ENCODE assay signal across 35 cellular contexts in the genomic region with DNA sequence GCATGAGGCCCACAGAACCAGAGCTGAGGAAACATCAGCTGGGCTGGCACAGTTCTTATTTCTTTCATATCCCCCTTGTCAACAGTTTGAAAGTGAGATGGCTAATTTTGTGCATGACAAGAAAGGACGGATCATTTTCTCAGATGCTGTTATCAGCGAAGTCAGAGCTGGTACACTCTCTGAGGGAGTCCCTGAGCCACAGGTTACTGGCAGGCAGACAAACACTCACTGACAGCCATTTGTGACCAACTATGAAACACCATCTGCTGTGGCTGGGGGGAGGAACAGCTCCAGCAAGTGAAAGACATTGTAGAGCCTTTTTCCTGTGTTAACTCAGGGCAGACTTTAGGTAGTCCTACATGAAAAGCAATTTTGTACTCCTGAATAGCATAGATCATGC. TPM values are rescaled to one million over a fixed set of nuclear protein-coding genes. Genes with fewer than 3 reads are reported as not detected.
A peak's percentile ranks its signal among the peaks of the same experiment; 100 is the strongest.
DNase-seq lines count a peak whose midpoint lies in the region; ATAC-seq and FAIRE-seq lines count a peak whose summit lies in the region.
"Had no signal": no experiment of that assay in that cellular context is flagged by ENCODE, and none has a peak within 500 bp of the region (broad histone marks: within the 10 kb centered on the region; RNA-seq: fewer than 3 reads in every experiment).

No MANE protein-coding gene starts in this region.

- POLR2A ChIA-PET in activated CD4-positive, alpha-beta memory T cell treated with anti-CD3 and anti-CD28 coated beads, Interleukin-2, amount 10 ng/mL, durations not matched to agents 7 days and 5 days (lab: Charles Lee) = no interaction called here

- DNase-seq in NCI-H82 (lab: John Stamatoyannopoulos, UW) = peak; percentile 69
- no peak for DNase-seq in NCI-H82 treated with DMSO at 0.1 percent for 48 hours (lab: John Stamatoyannopoulos, UW; ENCODE audit: unreplicated experiment)
- DNase-seq in NCI-H2171 treated with DMSO at 0.1 percent for 48 hours (lab: John Stamatoyannopoulos, UW) = peak; percentile 77
- DNase-seq in cerebellar nuclear complex (lab: John Stamatoyannopoulos, UW) = peak; percentile 62 to 83
- peak; percentile 13 for DNase-seq in retina
- DNase-seq in GM19239 (ENCODE audit: insufficient read length, low spot score) = no peak
- no peak for DNase-seq in activated CD4-positive, alpha-beta memory T cell treated with anti-CD3 and anti-CD28 coated beads, Interleukin-2, amount 10 ng/mL, durations not matched to agents 7 days and 5 days
- DNase-seq: activated CD4-positive, alpha-beta T cell treated with anti-CD3 and anti-CD28 coated beads for 1 hour; activated CD8-positive, alpha-beta memory T cell treated with anti-CD3 and anti-CD28 coated beads, Interleukin-2, amount 50 U/mL, for 48 hours; activated CD8-positive, alpha-beta T cell treated with anti-CD3 and anti-CD28 coated beads for 36 hours; activated naive CD4-positive, alpha-beta T cell treated with Interleukin-2 at 50 U/mL for 16 hours; CD4-positive, alpha-beta memory T cell; esophagus squamous epithelium; foreskin keratinocyte; H9; heart left ventricle; naive B cell; NCI-H187 treated with DMSO at 0.1 percent for 48 hours; SHP77 treated with DMSO at 0.1 percent for 48 hours; stimulated activated naive CD8-positive, alpha-beta T cell treated with anti-CD3 and anti-CD28 coated beads, Interleukin-15, amount 100 ng/mL, for 72 hours; uterus had no signal

- H3K9me3 Mint-ChIP-seq in activated CD4-positive, alpha-beta memory T cell treated with anti-CD3 and anti-CD28 coated beads, Interleukin-2, amount 10 ng/mL, durations not matched to agents 7 days and 5 days = no peaks in the 10 kb centered on the region
- H3K9me3 Mint-ChIP-seq: activated CD8-positive, alpha-beta T cell treated with anti-CD3 and anti-CD28 coated beads for 36 hours; activated T-helper 1 cell treated with anti-CD3 and anti-CD28 coated beads, Interleukin-12 subunit alpha, Interleukin-12 subunit beta, Interleukin-2, Interleukin-4 antibody, amounts not matched to agents 30 ng/mL and 10 ng/mL and 1 ng/mL, durations not matched to agents 14 hours and 24 hours and 36 hours; CD4-positive, alpha-beta memory T cell; central memory CD8-positive, alpha-beta T cell; H9; mesothelial cell of epicardium; naive B cell; stimulated activated naive CD8-positive, alpha-beta T cell treated with anti-CD3 and anti-CD28 coated beads, Interleukin-15, amount 100 ng/mL, for 72 hours; T-helper 2 cell treated with Interferon-gamma antibody and Interleukin-4, amounts not matched to agents 5 μg/mL and 100 μg/mL, for 36 hours had no signal

- no peak for ATAC-seq in HG03442 (IDR thresholded peaks at IDR 0.05; ENCODE audit: unreplicated experiment)
- ATAC-seq: activated CD8-positive, alpha-beta T cell treated with anti-CD3 and anti-CD28 coated beads for 36 hours; foreskin keratinocyte; heart left ventricle; sciatic nerve; stimulated activated naive CD8-positive, alpha-beta T cell treated with anti-CD3 and anti-CD28 coated beads, Interleukin-15, amount 100 ng/mL, for 72 hours had no signal

- H3K27me3 Mint-ChIP-seq in activated CD4-positive, alpha-beta memory T cell treated with anti-CD3 and anti-CD28 coated beads, Interleukin-2, amount 10 ng/mL, durations not matched to agents 7 days and 5 days = peaks cover 28% of the 10 kb centered on the region

- FAIRE-seq in GM19239 (lab: Jason Lieb, UNC) = no peak
- FAIRE-seq: endometrium, GM12891, keratinocyte, RCC 7860 had no signal

- no peak overlapping the region for H3K4me3 Mint-ChIP-seq in activated CD4-positive, alpha-beta memory T cell treated with anti-CD3 and anti-CD28 coated beads, Interleukin-2, amount 10 ng/mL, durations not matched to agents 7 days and 5 days
- H3K4me3 Mint-ChIP-seq: activated CD8-positive, alpha-beta T cell treated with anti-CD3 and anti-CD28 coated beads for 36 hours; activated T-helper 1 cell treated with anti-CD3 and anti-CD28 coated beads, Interleukin-12 subunit alpha, Interleukin-12 subunit beta, Interleukin-2, Interleukin-4 antibody, amounts not matched to agents 30 ng/mL and 10 ng/mL and 1 ng/mL, durations not matched to agents 14 hours and 24 hours and 36 hours; CD4-positive, alpha-beta memory T cell; central memory CD8-positive, alpha-beta T cell; H9; mesothelial cell of epicardium; naive B cell; stimulated activated naive CD8-positive, alpha-beta T cell treated with anti-CD3 and anti-CD28 coated beads, Interleukin-15, amount 100 ng/mL, for 72 hours; T-helper 2 cell treated with Interferon-gamma antibody and Interleukin-4, amounts not matched to agents 5 μg/mL and 100 μg/mL, for 36 hours had no signal

- H3K36me3 Mint-ChIP-seq in activated CD4-positive, alpha-beta memory T cell treated with anti-CD3 and anti-CD28 coated beads, Interleukin-2, amount 10 ng/mL, durations not matched to agents 7 days and 5 days (ENCODE audit: low read depth) = no peaks in the 10 kb centered on the region
- H3K36me3 Mint-ChIP-seq: mesothelial cell of epicardium, naive B cell had no signal

- H3K4me1 Mint-ChIP-seq in activated CD4-positive, alpha-beta memory T cell treated with anti-CD3 and anti-CD28 coated beads, Interleukin-2, amount 10 ng/mL, durations not matched to agents 7 days and 5 days = no peaks in the 10 kb centered on the region
- H3K4me1 Mint-ChIP-seq: CD4-positive, alpha-beta memory T cell; central memory CD8-positive, alpha-beta T cell; mesothelial cell of epicardium; naive B cell; stimulated activated naive CD8-positive, alpha-beta T cell treated with anti-CD3 and anti-CD28 coated beads, Interleukin-15, amount 100 ng/mL, for 72 hours had no signal

- CTCF ChIA-PET in activated CD4-positive, alpha-beta memory T cell treated with anti-CD3 and anti-CD28 coated beads, Interleukin-2, amount 10 ng/mL, durations not matched to agents 7 days and 5 days (lab: Charles Lee) = no interaction called here

- H3K27ac Mint-ChIP-seq in activated CD4-positive, alpha-beta memory T cell treated with anti-CD3 and anti-CD28 coated beads, Interleukin-2, amount 10 ng/mL, durations not matched to agents 7 days and 5 days = no peak overlapping the region
- H3K27ac Mint-ChIP-seq: activated CD8-positive, alpha-beta T cell treated with anti-CD3 and anti-CD28 coated beads for 36 hours; activated T-helper 1 cell treated with anti-CD3 and anti-CD28 coated beads, Interleukin-12 subunit alpha, Interleukin-12 subunit beta, Interleukin-2, Interleukin-4 antibody, amounts not matched to agents 30 ng/mL and 10 ng/mL and 1 ng/mL, durations not matched to agents 14 hours and 24 hours and 36 hours; H9; mesothelial cell of epicardium; naive B cell; progenitor cell of endocrine pancreas; T-helper 2 cell treated with Interferon-gamma antibody and Interleukin-4, amounts not matched to agents 5 μg/mL and 100 μg/mL, for 36 hours had no signal

RNA-seq across cellular contexts. Expression of gene OLIG3, which starts 22.2 kb away (rescaled TPM):
- total RNA-seq in activated CD4-positive, alpha-beta memory T cell treated with anti-CD3 and anti-CD28 coated beads, Interleukin-2, amount 10 ng/mL, durations not matched to agents 7 days and 5 days = under 1 TPM; 0.45 TPM
- total RNA-seq: A673; activated T-helper 1 cell treated with anti-CD3 and anti-CD28 coated beads, Interleukin-12 subunit alpha, Interleukin-12 subunit beta, Interleukin-2, Interleukin-4 antibody, amounts not matched to agents 30 ng/mL and 10 ng/mL and 1 ng/mL, durations not matched to agents 14 hours and 24 hours and 36 hours; CD4-positive, alpha-beta memory T cell; dermis microvascular lymphatic vessel endothelial cell; esophagus squamous epithelium; foreskin keratinocyte; heart left ventricle; LHCN-M2; progenitor cell of endocrine pancreas; sciatic nerve; uterus had no signal

Comparison
In these comparisons a context has a peak if more than half of its experiments do, and no peak if none do; other contexts are left out.
1. DNase-seq: peak in NCI-H82 (single experiment), NCI-H2171 treated with DMSO at 0.1 percent for 48 hours (single experiment), cerebellar nuclear complex (2 of 2) and retina (single experiment); none in NCI-H82 treated with DMSO at 0.1 percent for 48 hours (single experiment), GM19239 (single experiment) and activated CD4-positive, alpha-beta memory T cell treated with anti-CD3 and anti-CD28 coated beads, Interleukin-2, amount 10 ng/mL, durations not matched to agents 7 days and 5 days (single experiment).